Comparison of ENCODE assay signal across 16 cellular contexts in the genomic region with DNA sequence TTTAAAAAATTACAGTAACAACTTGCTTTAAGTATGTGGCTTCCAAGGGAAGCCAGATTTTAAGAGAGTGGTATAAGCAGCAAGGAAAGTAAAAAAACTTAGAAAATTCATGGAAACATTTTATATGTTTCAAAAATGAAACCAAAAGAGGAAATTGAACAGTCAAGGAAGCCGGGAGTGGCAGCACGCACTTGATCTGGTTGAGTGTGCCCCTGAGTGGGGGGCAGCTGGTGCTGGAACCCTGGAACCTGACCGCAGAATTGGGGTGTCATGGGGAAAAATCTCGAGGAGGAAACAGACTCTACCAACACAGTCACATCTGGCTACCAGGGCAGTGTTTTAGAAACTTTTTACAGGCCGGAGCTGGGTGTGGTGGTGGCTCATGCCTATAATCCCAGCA. TPM values are rescaled to one million over a fixed set of nuclear protein-coding genes. Genes with fewer than 3 reads are reported as not detected.
DNase-seq lines count a peak whose midpoint lies in the region; ATAC-seq and TF ChIP-seq lines count a peak whose summit lies in the region.
"Had no signal": no experiment of that assay in that cellular context is flagged by ENCODE, and none has a peak within 500 bp of the region (broad histone marks: within the 10 kb centered on the region; RNA-seq: fewer than 3 reads in every experiment).

No MANE protein-coding gene starts in this region.

- H3K36me3 ChIP-seq in sigmoid colon (peaks cover 28 to 99% (median 80%) of the 10 kb centered on the region in 4 donors), prostate gland (peaks cover 0 to 13% of the 10 kb centered on the region in 2 donors)
- peaks cover 25% of the 10 kb centered on the region for H3K36me3 ChIP-seq in effector memory CD4-positive, alpha-beta T cell (ENCODE audit: control insufficient read depth, insufficient read depth, low read length)

- peaks cover 0 to 47% (median 41%) of the 10 kb centered on the region in 4 donors for H3K4me1 ChIP-seq in sigmoid colon
- no peaks in the 10 kb centered on the region for H3K4me1 ChIP-seq in effector memory CD4-positive, alpha-beta T cell (ENCODE audit: control insufficient read depth, insufficient read depth, low read length, poor library complexity, severe bottlenecking)
- H3K4me1 ChIP-seq in prostate gland (replicated peaks), result no peaks in the 10 kb centered on the region

- H3K27me3 Mint-ChIP-seq in activated CD8-positive, alpha-beta memory T cell treated with anti-CD3 and anti-CD28 coated beads, Interleukin-2, amount 10 ng/mL, durations not matched to agents 7 days and 5 days, result no peaks in the 10 kb centered on the region
- H3K27me3 Mint-ChIP-seq in activated naive CD8-positive, alpha-beta T cell treated with anti-CD3 and anti-CD28 coated beads, Interleukin-2, amount 50 U/mL, for 24 hours, result no peaks in the 10 kb centered on the region

- H3K27me3 ChIP-seq in sigmoid colon (no peaks in the 10 kb centered on the region), prostate gland (replicated peaks; ENCODE audit: insufficient read depth) (no peaks in the 10 kb centered on the region)
- no peaks in the 10 kb centered on the region for H3K27me3 ChIP-seq in effector memory CD4-positive, alpha-beta T cell (replicated peaks; ENCODE audit: control insufficient read depth, insufficient read depth, low read length, poor library complexity, severe bottlenecking)
- H3K27me3 ChIP-seq: body of pancreas had no signal

- CTCF ChIA-PET in activated CD8-positive, alpha-beta memory T cell treated with anti-CD3 and anti-CD28 coated beads, Interleukin-2, amount 10 ng/mL, durations not matched to agents 7 days and 5 days (lab: Charles Lee), result interaction anchor here (0.7 to 3.5 kb wide), 3 partner anchors 12 to 64 kb away, joined by 3 to 13 read pairs (median 7); a partner anchor contains a TSS

- TF ChIP-seq EP300 in sigmoid colon (IDR thresholded peaks at IDR 0.05), result no peak

- H3K4me1 Mint-ChIP-seq in activated CD8-positive, alpha-beta memory T cell treated with anti-CD3 and anti-CD28 coated beads, Interleukin-2, amount 10 ng/mL, durations not matched to agents 7 days and 5 days, result peaks cover 7% of the 10 kb centered on the region
- H3K4me1 Mint-ChIP-seq in activated naive CD8-positive, alpha-beta T cell treated with anti-CD3 and anti-CD28 coated beads, Interleukin-2, amount 50 U/mL, for 24 hours, result peaks cover 5% of the 10 kb centered on the region

- peaks cover 2% of the 10 kb centered on the region for H3K36me3 Mint-ChIP-seq in activated CD8-positive, alpha-beta memory T cell treated with anti-CD3 and anti-CD28 coated beads, Interleukin-2, amount 10 ng/mL, durations not matched to agents 7 days and 5 days
- H3K36me3 Mint-ChIP-seq in activated naive CD8-positive, alpha-beta T cell treated with anti-CD3 and anti-CD28 coated beads, Interleukin-2, amount 50 U/mL, for 24 hours (ENCODE audit: low read depth), result peaks cover 8% of the 10 kb centered on the region

- no peak overlapping the region for H3K4me3 ChIP-seq in sigmoid colon
- H3K4me3 ChIP-seq in effector memory CD4-positive, alpha-beta T cell (ENCODE audit: insufficient read depth, low read depth, low read length, poor library complexity, severe bottlenecking), result no peak overlapping the region
- no peak overlapping the region for H3K4me3 ChIP-seq in prostate gland
- H3K4me3 ChIP-seq: body of pancreas had no signal

- no peak for TF ChIP-seq POLR2A in sigmoid colon (IDR thresholded peaks at IDR 0.05)
- TF ChIP-seq POLR2A in prostate gland (IDR thresholded peaks at IDR 0.05), result no peak

- TF ChIP-seq CTCF in sigmoid colon (IDR thresholded peaks at IDR 0.05), result no peak
- no peak for TF ChIP-seq CTCF in prostate gland (IDR thresholded peaks at IDR 0.05)

- intact Hi-C loops in sigmoid colon (cut with DNase I), result no loop called here
- intact Hi-C loops in prostate gland (cut with DNase I), result no loop called here

- ATAC-seq in activated CD8-positive, alpha-beta memory T cell treated with anti-CD3 and anti-CD28 coated beads, Interleukin-2, amount 10 ng/mL, durations not matched to agents 7 days and 5 days, result peak; percentile 24
- ATAC-seq in activated naive CD8-positive, alpha-beta T cell treated with anti-CD3 and anti-CD28 coated beads, Interleukin-2, amount 50 U/mL, for 24 hours, result no peak
- ATAC-seq in GM19395 (IDR thresholded peaks at IDR 0.05; ENCODE audit: unreplicated experiment), result no peak
- ATAC-seq: body of pancreas had no signal

- H3K9me3 Mint-ChIP-seq in activated CD8-positive, alpha-beta memory T cell treated with anti-CD3 and anti-CD28 coated beads, Interleukin-2, amount 10 ng/mL, durations not matched to agents 7 days and 5 days (ENCODE audit: low read depth), result no peaks in the 10 kb centered on the region
- H3K9me3 Mint-ChIP-seq in activated naive CD8-positive, alpha-beta T cell treated with anti-CD3 and anti-CD28 coated beads, Interleukin-2, amount 50 U/mL, for 24 hours, result no peaks in the 10 kb centered on the region
- H3K9me3 Mint-ChIP-seq: H9 had no signal

- WGBS in sigmoid colon, 2 donors, result 54 to 77% methylated on average over 5 of the region's 5 CpGs
- 75% methylated on average over 5 of the region's 5 CpGs for WGBS in prostate gland

- no peak for DNase-seq in activated CD8-positive, alpha-beta memory T cell treated with anti-CD3 and anti-CD28 coated beads, Interleukin-2, amount 10 ng/mL, durations not matched to agents 7 days and 5 days
- DNase-seq in activated CD8-positive, alpha-beta memory T cell treated with anti-CD3 and anti-CD28 coated beads, Interleukin-2, amount 50 U/mL, for 4 hours, result no peak
- DNase-seq in NOMO-1 treated with DMSO at 0.1 percent for 48 hours (lab: John Stamatoyannopoulos, UW; ENCODE audit: unreplicated experiment) (peak; percentile 27), sigmoid colon (no peak), prostate gland (ENCODE audit: low spot score) (no peak)
- DNase-seq in activated naive CD8-positive, alpha-beta T cell treated with anti-CD3 and anti-CD28 coated beads, Interleukin-2, amount 50 U/mL, for 24 hours, result no peak
- DNase-seq in effector memory CD4-positive, alpha-beta T cell, result no peak
- DNase-seq: body of pancreas, H9, NCI-H187 treated with DMSO at 0.1 percent for 48 hours, NCI-H748 treated with DMSO at 0.1 percent for 48 hours, SHP77 treated with DMSO at 0.1 percent for 48 hours, substantia nigra had no signal

- H3K27ac ChIP-seq in sigmoid colon, result peak overlapping the region; percentile 7 to 97 (median 68)
- no peak overlapping the region for H3K27ac ChIP-seq in effector memory CD4-positive, alpha-beta T cell (ENCODE audit: insufficient read depth, low read length, poor library complexity, severe bottlenecking)
- no peak overlapping the region for H3K27ac ChIP-seq in prostate gland
- H3K27ac ChIP-seq: body of pancreas, KMS-11 had no signal

- peak overlapping the region; percentile 81 for H3K27ac Mint-ChIP-seq in activated CD8-positive, alpha-beta memory T cell treated with anti-CD3 and anti-CD28 coated beads, Interleukin-2, amount 10 ng/mL, durations not matched to agents 7 days and 5 days
- H3K27ac Mint-ChIP-seq in activated naive CD8-positive, alpha-beta T cell treated with anti-CD3 and anti-CD28 coated beads, Interleukin-2, amount 50 U/mL, for 24 hours, result peak overlapping the region; percentile 90
- H3K27ac Mint-ChIP-seq: H9 had no signal

- no peaks in the 10 kb centered on the region for H3K9me3 ChIP-seq in sigmoid colon
- H3K9me3 ChIP-seq in effector memory CD4-positive, alpha-beta T cell (ENCODE audit: control insufficient read depth, low read length), result no peaks in the 10 kb centered on the region
- H3K9me3 ChIP-seq in prostate gland, result no peaks in the 10 kb centered on the region
- H3K9me3 ChIP-seq: body of pancreas had no signal

- peak overlapping the region; percentile 21 for H3K4me3 Mint-ChIP-seq in activated CD8-positive, alpha-beta memory T cell treated with anti-CD3 and anti-CD28 coated beads, Interleukin-2, amount 10 ng/mL, durations not matched to agents 7 days and 5 days
- H3K4me3 Mint-ChIP-seq in activated naive CD8-positive, alpha-beta T cell treated with anti-CD3 and anti-CD28 coated beads, Interleukin-2, amount 50 U/mL, for 24 hours, result no peak overlapping the region
- H3K4me3 Mint-ChIP-seq: H9 had no signal

RNA-seq across cellular contexts. Expression of a gene that starts 14.0 kb away (rescaled TPM):
- 10 to 100 TPM; 19.7 to 23.1 TPM for total RNA-seq in activated CD8-positive, alpha-beta memory T cell treated with anti-CD3 and anti-CD28 coated beads, Interleukin-2, amount 10 ng/mL, durations not matched to agents 7 days and 5 days
- total RNA-seq in sigmoid colon, result 100 to 1,000 TPM in 1 of 4 donors, 10 to 100 TPM in 3; 23.9 to 109 (median 51.6) TPM
- polyA plus RNA-seq in sigmoid colon, result 10 to 100 TPM in 1 of 3 donors, 1 to 10 TPM in 2; 8.4 to 22.5 (median 9.7) TPM
- total RNA-seq in prostate gland, result 10 to 100 TPM; 42.8 to 62.8 TPM

RNA-seq across cellular contexts. Expression of a gene that starts 33.3 kb away (rescaled TPM):
- total RNA-seq in activated CD8-positive, alpha-beta memory T cell treated with anti-CD3 and anti-CD28 coated beads, Interleukin-2, amount 10 ng/mL, durations not matched to agents 7 days and 5 days, result under 1 TPM in 1 of 2 experiments, not detected in 1; 0.21 TPM
- under 1 TPM in 1 of 4 donors, not detected in 3; 0.36 TPM for total RNA-seq in sigmoid colon
- under 1 TPM in 1 of 3 donors, not detected in 2; 0.15 TPM for polyA plus RNA-seq in sigmoid colon
- total RNA-seq in prostate gland, result 1 to 10 TPM in 1 of 2 donors, not detected in 1; 9.7 TPM
- total RNA-seq: body of pancreas, lower leg skin had no signal

RNA-seq across cellular contexts. Expression of a gene that starts 33.4 kb away (rescaled TPM):
- total RNA-seq in activated CD8-positive, alpha-beta memory T cell treated with anti-CD3 and anti-CD28 coated beads, Interleukin-2, amount 10 ng/mL, durations not matched to agents 7 days and 5 days, result 10 to 100 TPM; 77.4 to 81.0 TPM
- total RNA-seq in sigmoid colon (100 to 1,000 TPM in 1 of 4 donors, 10 to 100 TPM in 3; 47.9 to 149 (median 71.1) TPM), prostate gland (100 to 1,000 TPM in 1 of 2 donors, 10 to 100 TPM in 1; 63.1 to 157 TPM)
- 100 to 1,000 TPM in 2 of 3 donors, 10 to 100 TPM in 1; 96.9 to 136 (median 126) TPM for polyA plus RNA-seq in sigmoid colon

Comparison
In these comparisons a context has a peak if more than half of its experiments do, and no peak if none do; other contexts are left out.
1. H3K27ac ChIP-seq: peak in sigmoid colon (4 of 4); none in effector memory CD4-positive, alpha-beta T cell (single experiment) and prostate gland (0 of 2).